ENCODE assay signal across 8 cellular contexts in the genomic region with DNA sequence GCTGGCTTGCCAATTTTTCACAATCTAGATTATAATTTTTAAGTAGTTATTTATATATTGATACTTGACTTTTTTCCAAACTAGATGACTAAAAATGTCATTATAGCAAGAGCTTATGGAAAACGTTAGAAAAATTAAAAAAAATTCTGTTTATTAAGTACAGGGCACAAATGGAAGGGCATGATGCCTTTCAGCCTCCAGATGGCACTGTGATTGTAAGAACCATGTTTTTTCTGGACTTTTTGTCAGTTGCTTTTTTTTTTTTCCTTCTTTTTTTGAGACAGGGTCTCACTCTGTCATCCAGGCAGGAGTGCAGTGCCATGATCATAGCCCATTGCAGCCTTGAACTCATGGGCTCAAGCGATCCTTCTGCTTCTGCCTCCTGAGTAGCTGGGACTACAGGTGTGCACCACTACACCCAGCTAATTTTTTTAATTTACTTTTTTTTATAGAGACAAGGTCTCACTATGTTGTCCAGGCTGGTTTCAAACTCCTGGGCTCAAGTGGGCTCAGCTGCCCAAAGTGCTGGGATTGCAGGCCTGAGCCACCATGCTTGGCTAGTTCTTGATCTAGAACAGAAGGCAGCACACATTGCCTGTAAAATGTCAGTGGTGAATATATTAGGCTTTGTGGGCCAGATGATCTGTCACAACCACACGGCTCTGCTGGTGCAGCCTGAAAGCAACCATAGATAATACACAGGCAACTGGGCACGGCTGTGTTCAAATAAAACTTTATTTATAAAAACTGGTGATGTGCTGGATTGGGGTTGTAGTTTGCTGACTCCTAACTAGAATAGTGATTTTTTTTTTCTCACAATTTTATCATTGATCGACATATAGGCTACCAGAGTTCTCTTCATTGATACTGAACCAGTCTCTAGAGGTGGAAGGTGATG. TPM values are rescaled to one million over a fixed set of nuclear protein-coding genes. Genes with fewer than 3 reads are reported as not detected.
A peak's percentile ranks its signal among the peaks of the same experiment; 100 is the strongest.
DNase-seq lines count a peak whose midpoint lies in the region; ATAC-seq and TF ChIP-seq lines count a peak whose summit lies in the region.
"Had no signal": no experiment of that assay in that cellular context is flagged by ENCODE, and none has a peak within 500 bp of the region (broad histone marks: within the 10 kb centered on the region; RNA-seq: fewer than 3 reads in every experiment).

No MANE protein-coding gene starts in this region.

- TF ChIP-seq CTCF in GM12875 (IDR thresholded peaks at IDR 0.05; ENCODE audit: borderline replicate concordance, insufficient read depth, low read depth, low read length) (peak; percentile 27; the same call in 1 of the 2 replicates), fibroblast of mammary gland (conservative IDR thresholded peaks at IDR 0.05; ENCODE audit: control insufficient read depth, insufficient read depth, low read depth, low read length) (peak; percentile 66), gastrocnemius medialis (IDR thresholded peaks at IDR 0.05 in 4 of 5, conservative IDR thresholded peaks at IDR 0.05 in 1 of 5) (peak in 3 of 5 experiments; percentile 22 to 55 (median 37))

- no peak overlapping the region for H3K27ac ChIP-seq in gastrocnemius medialis
- H3K27ac ChIP-seq: epithelial cell of prostate had no signal

- no peaks in the 10 kb centered on the region for H3K27me3 ChIP-seq in gastrocnemius medialis

- in situ Hi-C loops in gastrocnemius medialis (cut with MboI; ENCODE audit: low sequenced_read_pairs in 4 of 4): no loop called here

- H3K9me3 ChIP-seq in gastrocnemius medialis: no peaks in the 10 kb centered on the region

- intact Hi-C loops in gastrocnemius medialis (cut with DNase I; ENCODE audit: low total_unique reads): loop anchor here (2.0 kb wide), 1 partner anchor 96 kb away; no protein-coding TSS in a partner anchor

- peak; percentile 29 for DNase-seq in RPMI7951 (ENCODE audit: low read depth)
- peak; percentile 57 for DNase-seq in fibroblast of mammary gland (ENCODE audit: low read depth)
- no peak for DNase-seq in gastrocnemius medialis
- DNase-seq in HuH-7 (ENCODE audit: low spot score): no peak

- no peak overlapping the region for H3K4me3 ChIP-seq in GM12875 (ENCODE audit: low read depth, low read length)
- H3K4me3 ChIP-seq in fibroblast of mammary gland (ENCODE audit: control insufficient read depth, low read depth, low read length): no peak overlapping the region
- no peak overlapping the region for H3K4me3 ChIP-seq in gastrocnemius medialis

- H3K4me1 ChIP-seq in gastrocnemius medialis: no peaks in the 10 kb centered on the region

- ATAC-seq in gastrocnemius medialis (no peak), HG02623 (IDR thresholded peaks at IDR 0.05; ENCODE audit: unreplicated experiment) (no peak), HG02870 (IDR thresholded peaks at IDR 0.05; ENCODE audit: unreplicated experiment) (no peak)

- H3K36me3 ChIP-seq in gastrocnemius medialis: no peaks in the 10 kb centered on the region

- no peak for TF ChIP-seq POLR2A in gastrocnemius medialis (IDR thresholded peaks at IDR 0.05)

RNA-seq across cellular contexts. Expression of gene UCMA, which starts 27.4 kb away (rescaled TPM):
- not detected in 2 replicates for total RNA-seq in RPMI7951 (2014; rRNA removed; shearing (Covaris generic))
- not detected for total RNA-seq in gastrocnemius medialis

RNA-seq across cellular contexts. Expression of gene MCM10, which starts 45.4 kb away (rescaled TPM):
- total RNA-seq in RPMI7951 (2014; rRNA removed; shearing (Covaris generic)): 20.7 and 21.9 TPM in 2 replicates
- 1 to 10 TPM in 1 of 4 donors, under 1 TPM in 3; 0.64 to 1.5 (median 0.78) TPM for total RNA-seq in gastrocnemius medialis

Comparison
In these comparisons a context has a peak if more than half of its experiments do, and no peak if none do; other contexts are left out.
1. DNase-seq: peak in RPMI7951 (single experiment) and fibroblast of mammary gland (single experiment); none in gastrocnemius medialis (0 of 2) and HuH-7 (single experiment).
2. Peak in every context shown above with its lines, with median percentiles within 50 percentile points of each other: CTCF ChIP-seq.